In the genomic region with DNA sequence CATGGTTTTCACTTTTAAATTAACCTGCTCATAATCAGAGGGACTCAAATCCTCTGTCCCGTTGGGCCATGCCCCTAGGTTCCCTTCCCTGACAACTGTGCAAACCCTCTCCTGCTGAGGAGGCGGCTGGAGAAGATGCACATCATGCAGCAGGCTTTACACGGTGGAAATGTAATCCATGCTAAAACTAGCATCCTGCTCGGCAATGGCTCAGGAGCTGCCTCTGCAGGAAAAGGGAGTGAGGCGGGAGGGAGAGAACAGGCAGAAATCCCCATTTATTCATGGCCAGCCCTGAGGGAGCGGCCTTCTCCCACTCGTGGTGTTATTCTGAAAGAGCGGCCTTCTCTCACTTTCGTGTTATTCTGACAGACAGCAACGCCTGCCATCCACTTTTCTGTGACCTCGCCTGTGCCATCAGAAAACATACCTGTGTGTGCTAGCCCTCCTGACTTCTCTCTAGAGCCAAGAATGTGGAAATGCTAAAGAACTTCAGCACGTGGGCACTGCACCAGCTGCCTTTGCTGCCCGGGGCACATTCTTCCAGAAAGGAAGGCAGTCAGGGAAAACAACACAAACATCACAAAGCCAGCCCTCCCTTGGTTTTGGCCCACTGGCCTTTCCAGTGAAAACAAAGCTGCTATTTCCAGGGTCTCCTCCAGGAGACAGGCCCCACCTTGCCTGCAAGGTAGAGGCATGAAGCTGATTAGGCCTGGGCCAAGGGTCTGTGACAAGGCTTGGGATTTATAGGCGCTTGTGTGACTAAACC, we compare ENCODE assay signal across 16 cellular contexts.
A peak's percentile ranks its signal among the peaks of the same experiment; 100 is the strongest.
DNase-seq lines count a peak whose midpoint lies in the region; ATAC-seq, FAIRE-seq and TF ChIP-seq lines count a peak whose summit lies in the region.
"Had no signal": no experiment of that assay in that cellular context is flagged by ENCODE, and none has a peak within 500 bp of the region (broad histone marks: within the 10 kb centered on the region; RNA-seq: fewer than 3 reads in every experiment).

No MANE protein-coding gene starts in this region.

- H4K20me1 ChIP-seq in HepG2 (ENCODE audit: insufficient read depth, low read length) (no peaks in the 10 kb centered on the region), neural progenitor cell (ENCODE audit: low read depth) (peaks cover 3% of the 10 kb centered on the region)

- TF ChIP-seq RAD21 in liver (IDR thresholded peaks at IDR 0.05) (peak; percentile 45 to 49), HepG2 (CRISPR knock-in tag; IDR thresholded peaks at IDR 0.05) (no peak)

- H3K9me3 Mint-ChIP-seq in neural progenitor cell, result no peaks in the 10 kb centered on the region
- H3K9me3 Mint-ChIP-seq in activated naive CD4-positive, alpha-beta T cell treated with anti-CD3 and anti-CD28 coated beads, Interleukin-2, amount 10 ng/mL, durations not matched to agents 7 days and 5 days, result no peaks in the 10 kb centered on the region

- no TSS peak for BruUV-seq in HepG2 (replicated peaks; lab: Mats Ljungman, UMichigan)

- 45% methylated on average over 14 of the region's 14 CpGs for WGBS in liver
- WGBS in HepG2 (ENCODE audit: low lambda C conversion rate), result 89% methylated on average over 14 of the region's 14 CpGs
- WGBS in heart left ventricle, 4 donors, result 54 to 64% (median 60%) methylated on average over 14 of the region's 14 CpGs
- 9 to 22% methylated on average over 14 of the region's 14 CpGs for WGBS in aorta, 2 donors

- peaks cover 7% of the 10 kb centered on the region for H3K4me1 Mint-ChIP-seq in neural progenitor cell
- H3K4me1 Mint-ChIP-seq in activated naive CD4-positive, alpha-beta T cell treated with anti-CD3 and anti-CD28 coated beads, Interleukin-2, amount 10 ng/mL, durations not matched to agents 7 days and 5 days, result peaks cover 2% of the 10 kb centered on the region
- peaks cover 2% of the 10 kb centered on the region for H3K4me1 Mint-ChIP-seq in T-helper 17 cell

- H3K36me3 Mint-ChIP-seq in neural progenitor cell (peaks cover 5% of the 10 kb centered on the region), T-helper 17 cell (ENCODE audit: low read depth) (no peaks in the 10 kb centered on the region)
- H3K36me3 Mint-ChIP-seq in activated naive CD4-positive, alpha-beta T cell treated with anti-CD3 and anti-CD28 coated beads, Interleukin-2, amount 10 ng/mL, durations not matched to agents 7 days and 5 days, result no peaks in the 10 kb centered on the region

- TF ChIP-seq CTCF in liver (IDR thresholded peaks at IDR 0.05; ENCODE audit: low read depth, low read length, missing input control) (peak; percentile 5), HepG2 (CRISPR knock-in tag; IDR thresholded peaks at IDR 0.05) (no peak), heart left ventricle (IDR thresholded peaks at IDR 0.05) (no peak), neural progenitor cell (IDR thresholded peaks at IDR 0.05) (peak; percentile 16)

- no peak for DNase-seq in HepG2 (ENCODE audit: low spot score)
- no peak for DNase-seq in heart left ventricle
- DNase-seq in neural progenitor cell (ENCODE audit: low spot score), result peak; percentile 22
- DNase-seq in aorta, result peak in 1 of 2 donors; percentile 83
- DNase-seq in occipital lobe (lab: John Stamatoyannopoulos, UW), result no peak
- DNase-seq in activated naive CD4-positive, alpha-beta T cell treated with anti-CD3 and anti-CD28 coated beads, Interleukin-2, amount 10 ng/mL, durations not matched to agents 7 days and 5 days, result no peak
- no peak for DNase-seq in T-helper 17 cell
- DNase-seq: activated CD4-positive, alpha-beta T cell treated with anti-CD3 and anti-CD28 coated beads for 48 hours; activated effector memory CD4-positive, alpha-beta T cell treated with Interleukin-2 at 50 U/mL for 16 hours; DMS153; effector CD8-positive, alpha-beta T cell; NCI-H524; SHP77; stimulated activated CD4-positive, alpha-beta T cell treated with anti-CD3 and anti-CD28 coated beads, Interleukin-1b, Interleukin-23, amount 100 ng/mL, for 48 hours; stimulated activated naive CD4-positive, alpha-beta T cell treated with Interleukin-2 at 50 U/mL for 16 hours had no signal

- H3K27me3 Mint-ChIP-seq in neural progenitor cell (ENCODE audit: insufficient read depth, low read depth) (no peaks in the 10 kb centered on the region), T-helper 17 cell (no peaks in the 10 kb centered on the region)
- H3K27me3 Mint-ChIP-seq in activated naive CD4-positive, alpha-beta T cell treated with anti-CD3 and anti-CD28 coated beads, Interleukin-2, amount 10 ng/mL, durations not matched to agents 7 days and 5 days, result no peaks in the 10 kb centered on the region

- H3K27me3 ChIP-seq in liver (ENCODE audit: control insufficient read depth in 4 of 4, insufficient read depth in 4 of 4, low read length in 3 of 4) (no peaks in the 10 kb centered on the region), HepG2 (ENCODE audit: control insufficient read depth in 1 of 2, insufficient read depth in 2 of 2, low read length in 2 of 2) (no peaks in the 10 kb centered on the region), heart left ventricle (no peaks in the 10 kb centered on the region), neural progenitor cell (no peaks in the 10 kb centered on the region), aorta (ENCODE audit: control insufficient read depth in 1 of 2, insufficient read depth in 2 of 2, low read length in 1 of 2) (no peaks in the 10 kb centered on the region)

- no peak for ATAC-seq in HepG2
- ATAC-seq in heart left ventricle, result peak in 1 of 4 donors; percentile 30
- ATAC-seq in aorta (ENCODE audit: low FRiP score), result peak; percentile 51
- ATAC-seq in T-helper 17 cell, result no peak

- CTCF ChIA-PET in HepG2 (lab: Yijun Ruan, JAX; ENCODE audit: low intra/inter-chr PET ratio, low total read pairs), result no interaction called here
- CTCF ChIA-PET in activated naive CD4-positive, alpha-beta T cell treated with anti-CD3 and anti-CD28 coated beads, Interleukin-2, amount 10 ng/mL, durations not matched to agents 7 days and 5 days (lab: Charles Lee), result interaction anchor here (2.4 kb wide), 1 partner anchor 239 kb away, joined by 6 read pairs; no protein-coding TSS in a partner anchor

- H3K79me2 ChIP-seq in HepG2 (ENCODE audit: insufficient read depth, low read length), result no peaks in the 10 kb centered on the region
- no peaks in the 10 kb centered on the region for H3K79me2 ChIP-seq in neural progenitor cell (ENCODE audit: low read depth)

- H3K4me1 ChIP-seq in liver (ENCODE audit: control insufficient read depth in 4 of 4, insufficient read depth in 4 of 4, low read length in 3 of 4) (peaks cover 6 to 92% (median 78%) of the 10 kb centered on the region in 4 donors), HepG2 (ENCODE audit: insufficient read depth, low read length) (peaks cover 7% of the 10 kb centered on the region), heart left ventricle (peaks cover 0 to 54% (median 21%) of the 10 kb centered on the region in 12 donors), neural progenitor cell (no peaks in the 10 kb centered on the region), aorta (ENCODE audit: control insufficient read depth in 1 of 2, insufficient read depth in 2 of 2, low read length in 2 of 2) (peaks cover 0 to 4% of the 10 kb centered on the region in 2 donors)

- H3K36me3 ChIP-seq in liver (ENCODE audit: control insufficient read depth in 4 of 4, insufficient read depth in 3 of 4, low read depth in 1 of 4, low read length in 3 of 4), result no peaks in the 10 kb centered on the region
- H3K36me3 ChIP-seq in HepG2 (replicated peaks in 1 of 2; ENCODE audit: control insufficient read depth in 1 of 2, insufficient read depth in 2 of 2, low read length in 2 of 2), result peaks cover 11 to 38% of the 10 kb centered on the region in 2 experiments; a peak in 4 of 5 replicates
- peaks cover 0 to 49% (median 35%) of the 10 kb centered on the region in 9 donors for H3K36me3 ChIP-seq in heart left ventricle
- H3K36me3 ChIP-seq in neural progenitor cell, result no peaks in the 10 kb centered on the region
- no peaks in the 10 kb centered on the region for H3K36me3 ChIP-seq in aorta (ENCODE audit: control insufficient read depth in 1 of 2, insufficient read depth in 2 of 2, low read length in 1 of 2)

- H2AFZ ChIP-seq in HepG2 (ENCODE audit: low read length) (no peak overlapping the region), neural progenitor cell (replicated peaks) (no peak overlapping the region)

- H3K9ac ChIP-seq in liver (ENCODE audit: low read depth in 1 of 2, low read length in 2 of 2) (peak overlapping the region in 1 of 2 donors; percentile 17), HepG2 (ENCODE audit: insufficient read depth, low read depth, low read length) (no peak overlapping the region), neural progenitor cell (no peak overlapping the region)

- in situ Hi-C loops in HepG2 (cut with HindIII; ENCODE audit: extremely low pct_ligation_motif_present, low pct_unique_long_range_greater_than_20kb), result loop anchor here (10.0 kb wide), 2 partner anchors 158 to 188 kb away; partner anchors contain the start of gene MICAL3

- H3K27ac Mint-ChIP-seq in neural progenitor cell (no peak overlapping the region), T-helper 17 cell (no peak overlapping the region)
- no peak overlapping the region for H3K27ac Mint-ChIP-seq in activated naive CD4-positive, alpha-beta T cell treated with anti-CD3 and anti-CD28 coated beads, Interleukin-2, amount 10 ng/mL, durations not matched to agents 7 days and 5 days

- no peak for FAIRE-seq in HepG2 (lab: Jason Lieb, UNC)

- H3K4me3 Mint-ChIP-seq in neural progenitor cell (peak overlapping the region; percentile 48), T-helper 17 cell (no peak overlapping the region)
- no peak overlapping the region for H3K4me3 Mint-ChIP-seq in activated naive CD4-positive, alpha-beta T cell treated with anti-CD3 and anti-CD28 coated beads, Interleukin-2, amount 10 ng/mL, durations not matched to agents 7 days and 5 days

- TF ChIP-seq POLR2A in HepG2 (IDR thresholded peaks at IDR 0.05; ENCODE audit: insufficient read depth in 1 of 2, low read depth in 2 of 2, low read length in 2 of 2) (no peak), heart left ventricle (IDR thresholded peaks at IDR 0.05) (no peak)

- peak overlapping the region; percentile 72 to 78 for H3K27ac ChIP-seq in liver (ENCODE audit: low read depth in 1 of 2, low read length in 2 of 2)
- H3K27ac ChIP-seq in HepG2 (ENCODE audit: extremely low read length, insufficient read depth, low read length), result no peak overlapping the region
- H3K27ac ChIP-seq in heart left ventricle, result peak overlapping the region in 9 of 12 donors; percentile 21 to 83 (median 64)
- H3K27ac ChIP-seq in neural progenitor cell, result no peak overlapping the region
- peak overlapping the region; percentile 29 to 96 for H3K27ac ChIP-seq in aorta (ENCODE audit: low read depth in 1 of 2, low read length in 2 of 2)

- H3K9me3 ChIP-seq in liver (ENCODE audit: control insufficient read depth in 4 of 4, low read length in 3 of 4) (no peaks in the 10 kb centered on the region), HepG2 (ENCODE audit: low read length) (no peaks in the 10 kb centered on the region), heart left ventricle (no peaks in the 10 kb centered on the region), neural progenitor cell (ENCODE audit: low read depth) (no peaks in the 10 kb centered on the region), aorta (ENCODE audit: control insufficient read depth, low read length) (no peaks in the 10 kb centered on the region), T-helper 17 cell (ENCODE audit: control insufficient read depth, low read length, poor library complexity, severe bottlenecking) (no peaks in the 10 kb centered on the region)

- H3F3A ChIP-seq in neural progenitor cell (ENCODE audit: low read depth), result no peaks in the 10 kb centered on the region

- TF ChIP-seq EP300 in HepG2 (IDR thresholded peaks at IDR 0.05; ENCODE audit: low read depth in 2 of 2, low read length in 2 of 2) (no peak), HepG2 (CRISPR knock-in tag; IDR thresholded peaks at IDR 0.05; ENCODE audit: borderline replicate concordance) (no peak)

- H3K4me3 ChIP-seq in liver (ENCODE audit: low read depth in 1 of 3, low read length in 3 of 3), result no peak overlapping the region
- H3K4me3 ChIP-seq in HepG2 (replicated peaks in 1 of 3; ENCODE audit: insufficient read depth in 1 of 3, low read depth in 2 of 3, low read length in 3 of 3), result no peak overlapping the region
- H3K4me3 ChIP-seq in heart left ventricle, result no peak overlapping the region
- no peak overlapping the region for H3K4me3 ChIP-seq in neural progenitor cell
- H3K4me3 ChIP-seq in aorta (ENCODE audit: low read length in 2 of 2), result no peak overlapping the region

- H3K4me2 ChIP-seq in HepG2 (ENCODE audit: low read depth, low read length) (no peak overlapping the region), neural progenitor cell (no peak overlapping the region)

- POLR2A ChIA-PET in HepG2 (lab: Yijun Ruan, JAX), result no interaction called here

- intact Hi-C loops in HepG2 (cut with micrococcal nuclease; ENCODE audit: unreplicated experiment) (no loop called here), heart left ventricle (cut with DNase I) (loop anchor here in 4 of 10 donors (5.0 to 10.0 kb wide), 4 partner anchors 45 to 188 kb away; partner anchors contain the start of gene MICAL3 (in 1 of the 4)), aorta (cut with DNase I) (no loop called here)

Comparison
In these comparisons a context has a peak if more than half of its experiments do, and no peak if none do; other contexts are left out.
1. H3K27ac ChIP-seq: peak in liver (2 of 2), heart left ventricle (9 of 12) and aorta (2 of 2); none in HepG2 (single experiment) and neural progenitor cell (single experiment).
2. CTCF ChIP-seq: peak in liver (single experiment) and neural progenitor cell (single experiment); none in HepG2 (single experiment) and heart left ventricle (0 of 12).